15 cellular contexts compared by ENCODE assay signal in the genomic region with DNA sequence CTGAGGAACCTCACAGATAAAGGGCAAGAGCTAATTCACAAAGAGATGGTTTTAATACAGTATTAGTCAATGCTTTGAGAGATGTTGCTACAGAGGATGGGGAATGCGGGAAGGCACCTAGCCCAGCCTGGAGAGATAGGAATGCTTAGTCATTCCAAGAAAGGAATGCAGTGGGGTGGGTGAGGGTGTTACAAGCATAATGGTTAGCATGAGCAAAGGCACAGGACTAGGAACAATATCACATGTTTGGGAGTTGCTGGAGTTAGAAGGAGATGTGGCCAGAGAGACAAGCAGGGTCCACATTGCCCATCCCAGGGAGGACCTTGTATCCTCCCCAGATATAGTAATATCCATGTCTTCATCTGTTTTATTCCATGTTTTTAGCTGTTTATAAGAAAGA.
DNase-seq lines count a peak whose midpoint lies in the region; ATAC-seq, FAIRE-seq and TF ChIP-seq lines count a peak whose summit lies in the region.
"Had no signal": no experiment of that assay in that cellular context is flagged by ENCODE, and none has a peak within 500 bp of the region (broad histone marks: within the 10 kb centered on the region; RNA-seq: fewer than 3 reads in every experiment).

No MANE protein-coding gene starts in this region.

- peak overlapping the region; percentile 2 for H2AFZ ChIP-seq in keratinocyte (ENCODE audit: control insufficient read depth, low read length)

- ATAC-seq in GM21381 (IDR thresholded peaks at IDR 0.05; ENCODE audit: unreplicated experiment), result no peak

- H3K27me3 ChIP-seq in brain microvascular endothelial cell (replicated peaks) (no peaks in the 10 kb centered on the region), keratinocyte (ENCODE audit: control insufficient read depth, extremely low read depth, insufficient read depth, low read length) (no peaks in the 10 kb centered on the region)
- H3K27me3 ChIP-seq: SJCRH30 had no signal

- no peaks in the 10 kb centered on the region for H3K9me1 ChIP-seq in keratinocyte (ENCODE audit: control insufficient read depth, extremely low read depth, insufficient read depth, low read length)

- no peak overlapping the region for H3K9ac ChIP-seq in keratinocyte (ENCODE audit: control insufficient read depth, extremely low read depth, insufficient read depth, low read length)

- H3K9me3 ChIP-seq in keratinocyte (ENCODE audit: control insufficient read depth, low read depth, low read length), result no peaks in the 10 kb centered on the region
- H3K9me3 ChIP-seq: SJCRH30 had no signal

- H3K36me3 ChIP-seq in brain microvascular endothelial cell (replicated peaks) (no peaks in the 10 kb centered on the region), keratinocyte (ENCODE audit: control insufficient read depth in 2 of 2, extremely low read depth in 1 of 2, insufficient read depth in 2 of 2, low read length in 2 of 2) (no peaks in the 10 kb centered on the region)
- H3K36me3 ChIP-seq: SJCRH30 had no signal

- H3K4me2 ChIP-seq in keratinocyte (ENCODE audit: control insufficient read depth, extremely low read depth, insufficient read depth, low read depth, low read length), result peak overlapping the region; percentile 11

- no peak overlapping the region for H3K27ac ChIP-seq in brain microvascular endothelial cell
- no peak overlapping the region for H3K27ac ChIP-seq in keratinocyte (ENCODE audit: control insufficient read depth, insufficient read depth, low read length)
- H3K27ac ChIP-seq: SJCRH30 had no signal

- peak; percentile 97 for FAIRE-seq in keratinocyte (lab: Jason Lieb, UNC)
- FAIRE-seq: frontal cortex, GM18507 had no signal

- no peaks in the 10 kb centered on the region for H3K79me2 ChIP-seq in keratinocyte (ENCODE audit: control insufficient read depth, insufficient read depth, low read length)

- DNase-seq in AG09319 (ENCODE audit: extremely low read depth, low read depth), result peak; percentile 43
- DNase-seq in HT-29 (ENCODE audit: low spot score), result peak; percentile 42
- peak; percentile 85 for DNase-seq in brain microvascular endothelial cell
- DNase-seq in keratinocyte (ENCODE audit: low read depth, low spot score), result peak; percentile 5
- no peak for DNase-seq in NCI-H446 (lab: John Stamatoyannopoulos, UW)
- DNase-seq in activated CD8-positive, alpha-beta memory T cell treated with anti-CD3 and anti-CD28 coated beads for 24 hours, result no peak
- DNase-seq in hypothalamus (lab: John Stamatoyannopoulos, UW), result no peak
- DNase-seq: CD4-positive, alpha-beta memory T cell; naive B cell; NCI-H1694 treated with DMSO at 0.1 percent for 48 hours; stimulated activated CD4-positive, alpha-beta T cell treated with anti-CD3 and anti-CD28 coated beads, Interleukin-4, amount 100 ng/mL, for 4 hours had no signal

- dilution Hi-C loops in keratinocyte (cut with MboI; ENCODE audit: extremely low pct_ligation_motif_present, low sequenced_read_pairs), result no loop called here

- H3K4me1 ChIP-seq in keratinocyte (ENCODE audit: control insufficient read depth, extremely low read depth, insufficient read depth, low read length), result peaks cover 10% of the 10 kb centered on the region
- H3K4me1 ChIP-seq: SJCRH30 had no signal

- H4K20me1 ChIP-seq in keratinocyte (ENCODE audit: control insufficient read depth, extremely low read depth, insufficient read depth, low read length), result no peaks in the 10 kb centered on the region

- in situ Hi-C loops in brain microvascular endothelial cell (cut with HindIII; ENCODE audit: low pct_ligation_motif_present, low sequenced_read_pairs), result no loop called here

- TF ChIP-seq CTCF in AG09319 (IDR thresholded peaks at IDR 0.05; ENCODE audit: low read depth, low read length) (no peak), brain microvascular endothelial cell (IDR thresholded peaks at IDR 0.05; ENCODE audit: low read depth, low read length, missing control alignments) (no peak), keratinocyte (optimal IDR thresholded peaks at IDR 0.05 in 1 of 3, IDR thresholded peaks at IDR 0.05 in 1 of 3, conservative IDR thresholded peaks at IDR 0.05 in 1 of 3; ENCODE audit: extremely low read depth in 1 of 3, insufficient read depth in 2 of 3, low read length in 3 of 3) (no peak)

- no peak overlapping the region for H3K4me3 ChIP-seq in brain microvascular endothelial cell (ENCODE audit: low read depth, low read length)
- H3K4me3 ChIP-seq in keratinocyte (ENCODE audit: control insufficient read depth in 2 of 3, extremely low read depth in 1 of 3, insufficient read depth in 2 of 3, low read depth in 1 of 3, low read length in 3 of 3), result no peak overlapping the region
- H3K4me3 ChIP-seq: SJCRH30 had no signal

Comparison
In these comparisons a context has a peak if more than half of its experiments do, and no peak if none do; other contexts are left out.
1. DNase-seq: peak in AG09319 (single experiment), HT-29 (single experiment), brain microvascular endothelial cell (single experiment) and keratinocyte (single experiment); none in NCI-H446 (0 of 2), activated CD8-positive, alpha-beta memory T cell treated with anti-CD3 and anti-CD28 coated beads for 24 hours (single experiment) and hypothalamus (0 of 51).